In genomic region chr3:65449841-65450416, GRCh38 we compare ENCODE assay signal across 8 cellular contexts.
"Had no signal": no experiment of that assay in that cellular context is flagged by ENCODE, and none has a peak within 500 bp of the region (broad histone marks: within the 10 kb centered on the region; RNA-seq: fewer than 3 reads in every experiment).

No MANE protein-coding gene starts in this region.

- FAIRE-seq: K562 had no signal

- DNase-seq: GOT3, H7, HFFc6, Kasumi-1, KG1 had no signal

- H3K27ac Mint-ChIP-seq: HFFc6 had no signal

- H3K4me3 Mint-ChIP-seq: HFFc6 had no signal

- H3K27ac ChIP-seq: HL-60 had no signal

- H3K9me3 Mint-ChIP-seq: HFFc6 had no signal

- ATAC-seq: HCT116, K562 had no signal

- H3K4me3 ChIP-seq: K562 had no signal
